ENCODE assay signal across 19 cellular contexts in genomic region chr10:59289809-59290208, GRCh38.
"Had no signal": no experiment of that assay in that cellular context is flagged by ENCODE, and none has a peak within 500 bp of the region (broad histone marks: within the 10 kb centered on the region; RNA-seq: fewer than 3 reads in every experiment).

No MANE protein-coding gene starts in this region.

- H3K27ac ChIP-seq: coronary artery, lower lobe of right lung, ovary, psoas muscle, sigmoid colon, suprapubic skin, thyroid gland, vagina had no signal

- FAIRE-seq: frontal cortex had no signal

- H3K9me3 ChIP-seq: lower lobe of right lung, ovary, psoas muscle, sigmoid colon, suprapubic skin, thyroid gland, vagina had no signal

- H3K4me1 ChIP-seq: lower lobe of right lung had no signal

- H3K27me3 ChIP-seq: ovary, sigmoid colon, suprapubic skin, thyroid gland, vagina had no signal

- H3K4me3 ChIP-seq: coronary artery, lower lobe of right lung, ovary, psoas muscle, sigmoid colon, suprapubic skin, thyroid gland, vagina had no signal

- H3K36me3 ChIP-seq: lower lobe of right lung, ovary, sigmoid colon, suprapubic skin, thyroid gland, vagina had no signal

- ATAC-seq: effector memory CD8-positive, alpha-beta T cell; left ventricle myocardium superior; lower lobe of right lung; naive thymus-derived CD8-positive, alpha-beta T cell; psoas muscle; right cardiac atrium; stimulated activated naive B cell treated with anti-CD40 and anti-IgM and Interleukin-4, amounts not matched to agents 10 μg/mL and 1 μg/mL and 100 μg/mL, for 72 hours had no signal

- DNase-seq: dermis blood vessel endothelial cell; effector memory CD8-positive, alpha-beta T cell; left ventricle myocardium superior; lower lobe of right lung; naive thymus-derived CD8-positive, alpha-beta T cell; nephron progenitor cell; occipital lobe; ovary; posterior cingulate gyrus; psoas muscle; right cardiac atrium; sigmoid colon; stimulated activated CD4-positive, alpha-beta T cell treated with anti-CD3 and anti-CD28 coated beads, Interleukin-4, amount 100 ng/mL, for 4 hours; stimulated activated naive B cell treated with anti-CD40 and anti-IgM and Interleukin-4, amounts not matched to agents 10 μg/mL and 1 μg/mL and 100 μg/mL, for 72 hours; thyroid gland had no signal
